Comparison of ENCODE assay signal across 8 cellular contexts in the genomic region with DNA sequence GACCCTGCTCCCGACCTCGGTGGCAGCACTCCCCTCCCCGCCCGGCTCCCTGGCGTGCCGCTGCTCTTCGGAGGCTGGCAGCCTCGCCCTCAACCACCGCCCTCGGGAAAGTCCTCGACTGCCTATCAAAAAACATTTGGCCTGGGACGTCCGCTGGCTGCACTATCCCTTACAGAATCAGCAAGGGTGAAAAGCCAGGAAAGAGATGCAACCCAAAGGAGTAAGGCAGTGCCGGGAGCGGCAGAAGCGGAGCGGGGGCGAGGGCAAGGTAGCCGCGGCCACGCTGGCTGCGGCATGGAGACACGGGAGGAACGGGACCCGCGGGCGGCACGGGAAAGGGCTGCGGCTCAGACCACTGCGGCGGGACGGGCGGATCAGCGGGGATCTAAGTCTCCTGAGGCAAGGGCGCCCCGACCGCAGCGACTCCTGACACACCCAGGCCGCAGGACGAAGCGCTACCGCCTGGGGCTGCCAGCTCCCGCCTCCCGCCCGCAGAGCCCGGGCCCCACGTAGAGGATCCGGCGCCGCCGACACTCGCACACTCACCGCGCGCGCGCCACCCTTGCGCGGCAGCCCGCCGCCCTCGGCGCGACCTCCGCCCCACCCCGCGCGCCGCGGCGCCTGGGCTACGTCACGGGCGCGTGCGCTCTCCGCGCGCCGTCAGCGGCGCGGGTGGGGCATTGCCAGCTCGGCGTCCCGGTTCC. TPM values are rescaled to one million over a fixed set of nuclear protein-coding genes. Genes with fewer than 3 reads are reported as not detected.
DNase-seq lines count a peak whose midpoint lies in the region; ATAC-seq, FAIRE-seq and TF ChIP-seq lines count a peak whose summit lies in the region.

A gene with protein sequence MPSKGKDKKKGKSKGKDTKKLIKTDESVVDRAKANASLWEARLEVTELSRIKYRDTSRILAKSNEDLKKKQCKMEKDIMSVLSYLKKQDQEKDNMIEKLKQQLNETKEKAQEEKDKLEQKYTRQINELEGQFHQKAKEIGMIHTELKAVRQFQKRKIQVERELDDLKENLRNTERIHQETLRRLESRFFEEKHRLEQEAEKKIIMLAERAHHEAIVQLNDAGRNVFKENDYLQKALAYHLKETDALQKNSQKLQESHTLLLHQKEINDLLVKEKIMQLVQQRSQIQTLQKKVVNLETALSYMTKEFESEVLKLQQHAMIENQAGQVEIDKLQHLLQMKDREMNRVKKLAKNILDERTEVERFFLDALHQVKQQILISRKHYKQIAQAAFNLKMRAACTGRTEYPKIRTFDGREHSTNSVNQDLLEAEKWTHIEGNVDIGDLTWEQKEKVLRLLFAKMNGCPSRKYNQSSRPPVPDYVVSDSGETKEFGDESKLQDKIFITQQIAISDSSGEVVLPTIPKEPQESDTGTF (plus strand): TSS at position 646 of the 704 bp plus-strand sequence. CDS start 130 bp downstream, outside the sequence.
A gene with protein sequence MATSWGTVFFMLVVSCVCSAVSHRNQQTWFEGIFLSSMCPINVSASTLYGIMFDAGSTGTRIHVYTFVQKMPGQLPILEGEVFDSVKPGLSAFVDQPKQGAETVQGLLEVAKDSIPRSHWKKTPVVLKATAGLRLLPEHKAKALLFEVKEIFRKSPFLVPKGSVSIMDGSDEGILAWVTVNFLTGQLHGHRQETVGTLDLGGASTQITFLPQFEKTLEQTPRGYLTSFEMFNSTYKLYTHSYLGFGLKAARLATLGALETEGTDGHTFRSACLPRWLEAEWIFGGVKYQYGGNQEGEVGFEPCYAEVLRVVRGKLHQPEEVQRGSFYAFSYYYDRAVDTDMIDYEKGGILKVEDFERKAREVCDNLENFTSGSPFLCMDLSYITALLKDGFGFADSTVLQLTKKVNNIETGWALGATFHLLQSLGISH (minus strand): TSS at position 585 of the 704 bp plus-strand sequence. CDS start 31,186 bp downstream, outside the sequence.

- no peak; the same call in none of the 2 replicates for TF ChIP-seq RAD21 in HepG2 (CRISPR knock-in tag; IDR thresholded peaks at IDR 0.05)

- H3K4me2 ChIP-seq in HepG2 (ENCODE audit: low read depth, low read length) = peak within 1 kb of the TSS; percentile 94

- POLR2A ChIA-PET in activated CD4-positive, alpha-beta T cell treated with anti-CD3 and anti-CD28 coated beads, Interleukin-2, amount 10 ng/mL, durations not matched to agents 7 days and 5 days (lab: Charles Lee) = interaction anchor here (0.6 to 1.2 kb wide), 2 partner anchors 69 to 231 kb away, joined by 3 to 4 read pairs; a partner anchor contains a TSS
- POLR2A ChIA-PET in HepG2 (lab: Yijun Ruan, JAX) = interaction anchor here (0.7 to 2.2 kb wide), 10 partner anchors 14 to 167 kb away, joined by 3 to 70 read pairs (median 6); a partner anchor contains a TSS

- H3K9ac ChIP-seq in HepG2 (ENCODE audit: insufficient read depth, low read depth, low read length) = peak within 1 kb of the TSS; percentile 99

- peaks cover 19% of the 10 kb centered on the region for H3K79me2 ChIP-seq in HepG2 (ENCODE audit: insufficient read depth, low read length)

- TF ChIP-seq POLR2A in HepG2 (IDR thresholded peaks at IDR 0.05; ENCODE audit: insufficient read depth in 1 of 2, low read depth in 2 of 2, low read length in 2 of 2) = peak; percentile 77 to 83; a peak in 3 of 4 replicates

- no peaks in the 10 kb centered on the region for H3K9me3 ChIP-seq in HepG2 (ENCODE audit: low read length)

- peaks cover 69% of the 10 kb centered on the region for H3K4me1 ChIP-seq in HepG2 (ENCODE audit: insufficient read depth, low read length)

- H3K4me1 Mint-ChIP-seq in activated CD4-positive, alpha-beta T cell treated with anti-CD3 and anti-CD28 coated beads, Interleukin-2, amount 10 ng/mL, durations not matched to agents 7 days and 5 days = peaks cover 24% of the 10 kb centered on the region

- 0 out of 2 replicates have a peak, but pooled peaks have one; percentile 2 for TF ChIP-seq CTCF in HepG2 (CRISPR knock-in tag; IDR thresholded peaks at IDR 0.05)

- CTCF ChIA-PET in activated CD4-positive, alpha-beta T cell treated with anti-CD3 and anti-CD28 coated beads, Interleukin-2, amount 10 ng/mL, durations not matched to agents 7 days and 5 days (lab: Charles Lee) = interaction anchor here (0.6 to 1.2 kb wide), 4 partner anchors 10 to 13 kb away, joined by 3 to 6 read pairs (median 4); no protein-coding TSS in a partner anchor
- CTCF ChIA-PET in HepG2 (lab: Yijun Ruan, JAX; ENCODE audit: low intra/inter-chr PET ratio, low total read pairs) = no interaction called here

- DNase-seq in AML-193 (lab: John Stamatoyannopoulos, UW) (peak; percentile 73 to 77), GM19238 (ENCODE audit: insufficient read length, low spot score) (peak; percentile 93), NCI-H526 (lab: John Stamatoyannopoulos, UW) (peak; percentile 28 to 92), cortex of kidney (lab: John Stamatoyannopoulos, UW) (peak; percentile 17), HepG2 (ENCODE audit: low spot score) (peak; percentile 61)
- DNase-seq in activated CD4-positive, alpha-beta T cell treated with anti-CD3 and anti-CD28 coated beads, Interleukin-2, amount 10 ng/mL, durations not matched to agents 7 days and 5 days = peak; percentile 85
- DNase-seq in stimulated activated CD4-positive, alpha-beta T cell treated with anti-CD3 and anti-CD28 coated beads, Interleukin-2, amount 100 ng/mL, for 4 hours (ENCODE audit: low read depth) = peak; percentile 77

- peak within 1 kb of the TSS; percentile 82 to 91 (median 89) for H3K4me3 ChIP-seq in HepG2 (replicated peaks in 1 of 3; ENCODE audit: insufficient read depth in 1 of 3, low read depth in 2 of 3, low read length in 3 of 3)

- no peaks in the 10 kb centered on the region for H3K27me3 Mint-ChIP-seq in activated CD4-positive, alpha-beta T cell treated with anti-CD3 and anti-CD28 coated beads, Interleukin-2, amount 10 ng/mL, durations not matched to agents 7 days and 5 days

- TF ChIP-seq EP300 in HepG2 (IDR thresholded peaks at IDR 0.05; ENCODE audit: low read depth in 2 of 2, low read length in 2 of 2) (no peak), HepG2 (CRISPR knock-in tag; IDR thresholded peaks at IDR 0.05; ENCODE audit: borderline replicate concordance) (no peak)

- intact Hi-C loops in HepG2 (cut with micrococcal nuclease; ENCODE audit: unreplicated experiment) = loop anchor here (1.0 kb wide), 1 partner anchor 22 kb away; no protein-coding TSS in a partner anchor

- H3K36me3 Mint-ChIP-seq in activated CD4-positive, alpha-beta T cell treated with anti-CD3 and anti-CD28 coated beads, Interleukin-2, amount 10 ng/mL, durations not matched to agents 7 days and 5 days (ENCODE audit: low read depth) = no peaks in the 10 kb centered on the region

- WGBS in HepG2 (ENCODE audit: low lambda C conversion rate) = under 1% methylated on average over 33 of the region's 86 CpGs

- no peaks in the 10 kb centered on the region for H3K9me3 Mint-ChIP-seq in activated CD4-positive, alpha-beta T cell treated with anti-CD3 and anti-CD28 coated beads, Interleukin-2, amount 10 ng/mL, durations not matched to agents 7 days and 5 days

- peak within 1 kb of the TSS; percentile 96 for H3K27ac ChIP-seq in HepG2 (ENCODE audit: extremely low read length, insufficient read depth, low read length)

- H2AFZ ChIP-seq in HepG2 (ENCODE audit: low read length) = peak within 1 kb of the TSS; percentile 80

- H4K20me1 ChIP-seq in HepG2 (ENCODE audit: insufficient read depth, low read length) = no peaks in the 10 kb centered on the region

- no peaks in the 10 kb centered on the region for H3K27me3 ChIP-seq in HepG2 (ENCODE audit: control insufficient read depth in 1 of 2, insufficient read depth in 2 of 2, low read length in 2 of 2)

- peak within 1 kb of the TSS; percentile 97 for H3K27ac Mint-ChIP-seq in activated CD4-positive, alpha-beta T cell treated with anti-CD3 and anti-CD28 coated beads, Interleukin-2, amount 10 ng/mL, durations not matched to agents 7 days and 5 days

- ATAC-seq in HG03439 (IDR thresholded peaks at IDR 0.05; ENCODE audit: unreplicated experiment) (peak; percentile 90), HepG2 (peak; percentile 86)

- in situ Hi-C loops in HepG2 (cut with HindIII; ENCODE audit: extremely low pct_ligation_motif_present, low pct_unique_long_range_greater_than_20kb) = loop anchor here (5.0 kb wide), 1 partner anchor 67 kb away; a partner anchor contains a TSS

- H3K4me3 Mint-ChIP-seq in activated CD4-positive, alpha-beta T cell treated with anti-CD3 and anti-CD28 coated beads, Interleukin-2, amount 10 ng/mL, durations not matched to agents 7 days and 5 days = peak within 1 kb of the TSS; percentile 83

- BruUV-seq in HepG2 (replicated peaks; lab: Mats Ljungman, UMichigan) = no TSS peak

- no peaks in the 10 kb centered on the region for H3K36me3 ChIP-seq in HepG2 (replicated peaks in 1 of 2; ENCODE audit: control insufficient read depth in 1 of 2, insufficient read depth in 2 of 2, low read length in 2 of 2)

- no peak for FAIRE-seq in HepG2 (lab: Jason Lieb, UNC)

RNA-seq across cellular contexts. Expression of the first gene that starts in this region (rescaled TPM):
- total RNA-seq in activated CD4-positive, alpha-beta T cell treated with anti-CD3 and anti-CD28 coated beads, Interleukin-2, amount 10 ng/mL, durations not matched to agents 7 days and 5 days = 1 to 10 TPM; 1.4 to 1.7 TPM
- total RNA-seq in HepG2 (2016; rRNA removed; fragmentation: Illumina TruSeq; extraction: Trizol) = 2.3 and 2.4 TPM in 2 replicates
- 2.3 and 2.8 TPM in 2 replicates for total RNA-seq in HepG2 (2016; cell fraction: cytosol; rRNA removed; fragmentation: Illumina TruSeq; extraction: Trizol; ENCODE audit: low read depth)
- 1.8 and 2.4 TPM in 2 replicates for total RNA-seq in HepG2 (2016; cell fraction: insoluble cytoplasmic fraction; rRNA removed; fragmentation: Illumina TruSeq; extraction: Trizol)
- total RNA-seq in HepG2 (2016; cell fraction: membrane; rRNA removed; fragmentation: Illumina TruSeq; extraction: Trizol) = 3.5 and 4.3 TPM in 2 replicates
- total RNA-seq in HepG2 (2016; cell fraction: nucleus; rRNA removed; fragmentation: Illumina TruSeq; extraction: Trizol) = 3.3 and 4.4 TPM in 2 replicates
- 1.6 and 1.7 TPM in 2 replicates for polyA plus RNA-seq in HepG2 (2011; rRNA removed)
- polyA plus RNA-seq in HepG2 (2011; cell fraction: cytosol; rRNA removed) = 0.32 and 0.59 TPM in 2 replicates
- 1.3 and 2.0 TPM in 2 replicates for polyA plus RNA-seq in HepG2 (2011; cell fraction: nucleus; rRNA removed)
- 1.9 and 2.4 TPM in 2 replicates for polyA plus RNA-seq in HepG2 (2012)
- polyA plus RNA-seq in HepG2 (2016; cell fraction: cytosol; fragmentation: Illumina TruSeq; extraction: Trizol; ENCODE audit: low read depth) = 2.9 and 4.4 TPM in 2 replicates
- polyA plus RNA-seq in HepG2 (2016; cell fraction: insoluble cytoplasmic fraction; fragmentation: Illumina TruSeq; extraction: Trizol; ENCODE audit: low read depth) = 3.3 and 4.4 TPM in 2 replicates
- polyA plus RNA-seq in HepG2 (2016; cell fraction: membrane; fragmentation: Illumina TruSeq; extraction: Trizol; ENCODE audit: low read depth) = 3.2 and 3.7 TPM in 2 replicates
- 3.8 and 4.5 TPM in 2 replicates for polyA plus RNA-seq in HepG2 (2016; cell fraction: nucleus; fragmentation: Illumina TruSeq; extraction: Trizol; ENCODE audit: insufficient read depth, low read depth)
- polyA minus RNA-seq in HepG2 (2011; rRNA and poly(A)+ RNA removed; ENCODE audit: low replicate concordance) = 0.54 and 0.60 TPM in 2 replicates
- 0.44 and 0.49 TPM in 2 replicates for polyA minus RNA-seq in HepG2 (2011; cell fraction: cytosol; rRNA and poly(A)+ RNA removed)
- polyA minus RNA-seq in HepG2 (2011; cell fraction: nucleus; rRNA and poly(A)+ RNA removed) = 2.8 and 4.2 TPM in 2 replicates

RNA-seq across cellular contexts. Expression of the second gene that starts in this region (rescaled TPM):
- 10 to 100 TPM in 1 of 2 experiments, 1 to 10 TPM in 1; 9.7 to 13.1 TPM for total RNA-seq in activated CD4-positive, alpha-beta T cell treated with anti-CD3 and anti-CD28 coated beads, Interleukin-2, amount 10 ng/mL, durations not matched to agents 7 days and 5 days
- 20.6 and 33.8 TPM in 2 replicates for total RNA-seq in HepG2 (2016; rRNA removed; fragmentation: Illumina TruSeq; extraction: Trizol)
- 8.7 and 9.9 TPM in 2 replicates for total RNA-seq in HepG2 (2016; cell fraction: cytosol; rRNA removed; fragmentation: Illumina TruSeq; extraction: Trizol; ENCODE audit: low read depth)
- total RNA-seq in HepG2 (2016; cell fraction: insoluble cytoplasmic fraction; rRNA removed; fragmentation: Illumina TruSeq; extraction: Trizol) = 18.9 and 34.1 TPM in 2 replicates
- total RNA-seq in HepG2 (2016; cell fraction: membrane; rRNA removed; fragmentation: Illumina TruSeq; extraction: Trizol) = 21.4 and 21.9 TPM in 2 replicates
- 60.3 and 65.0 TPM in 2 replicates for total RNA-seq in HepG2 (2016; cell fraction: nucleus; rRNA removed; fragmentation: Illumina TruSeq; extraction: Trizol)
- 43.3 and 58.7 TPM in 2 replicates for polyA plus RNA-seq in HepG2 (2011; rRNA removed)
- polyA plus RNA-seq in HepG2 (2011; cell fraction: cytosol; rRNA removed) = 20.6 and 34.1 TPM in 2 replicates
- 125 and 138 TPM in 2 replicates for polyA plus RNA-seq in HepG2 (2011; cell fraction: nucleus; rRNA removed)
- 44.7 and 56.4 TPM in 2 replicates for polyA plus RNA-seq in HepG2 (2012)
- 8.2 and 9.3 TPM in 2 replicates for polyA plus RNA-seq in HepG2 (2016; cell fraction: cytosol; fragmentation: Illumina TruSeq; extraction: Trizol; ENCODE audit: low read depth)
- 13.6 and 15.1 TPM in 2 replicates for polyA plus RNA-seq in HepG2 (2016; cell fraction: insoluble cytoplasmic fraction; fragmentation: Illumina TruSeq; extraction: Trizol; ENCODE audit: low read depth)
- polyA plus RNA-seq in HepG2 (2016; cell fraction: membrane; fragmentation: Illumina TruSeq; extraction: Trizol; ENCODE audit: low read depth) = 13.7 and 13.9 TPM in 2 replicates
- 70.5 and 71.0 TPM in 2 replicates for polyA plus RNA-seq in HepG2 (2016; cell fraction: nucleus; fragmentation: Illumina TruSeq; extraction: Trizol; ENCODE audit: insufficient read depth, low read depth)
- polyA minus RNA-seq in HepG2 (2011; rRNA and poly(A)+ RNA removed; ENCODE audit: low replicate concordance) = 11.3 and 88.1 TPM in 2 replicates
- 23.7 and 30.1 TPM in 2 replicates for polyA minus RNA-seq in HepG2 (2011; cell fraction: cytosol; rRNA and poly(A)+ RNA removed)
- 123 and 189 TPM in 2 replicates for polyA minus RNA-seq in HepG2 (2011; cell fraction: nucleus; rRNA and poly(A)+ RNA removed)

Comparison
In these comparisons a context has a peak if more than half of its experiments do, and no peak if none do; other contexts are left out.
1. Peak in every context shown above with its lines: DNase-seq, ATAC-seq, H3K4me3 ChIP-seq and H3K27ac ChIP-seq.
2. DNase-seq: peak in every context shown above with its lines; median percentile 93 in GM19238; 85 in activated CD4-positive, alpha-beta T cell treated with anti-CD3 and anti-CD28 coated beads, Interleukin-2, amount 10 ng/mL, durations not matched to agents 7 days and 5 days; 77 in stimulated activated CD4-positive, alpha-beta T cell treated with anti-CD3 and anti-CD28 coated beads, Interleukin-2, amount 100 ng/mL, for 4 hours; 75 in AML-193; 61 in HepG2; 60 in NCI-H526; 17 in cortex of kidney.